8 cellular contexts compared by ENCODE assay signal in the genomic region with DNA sequence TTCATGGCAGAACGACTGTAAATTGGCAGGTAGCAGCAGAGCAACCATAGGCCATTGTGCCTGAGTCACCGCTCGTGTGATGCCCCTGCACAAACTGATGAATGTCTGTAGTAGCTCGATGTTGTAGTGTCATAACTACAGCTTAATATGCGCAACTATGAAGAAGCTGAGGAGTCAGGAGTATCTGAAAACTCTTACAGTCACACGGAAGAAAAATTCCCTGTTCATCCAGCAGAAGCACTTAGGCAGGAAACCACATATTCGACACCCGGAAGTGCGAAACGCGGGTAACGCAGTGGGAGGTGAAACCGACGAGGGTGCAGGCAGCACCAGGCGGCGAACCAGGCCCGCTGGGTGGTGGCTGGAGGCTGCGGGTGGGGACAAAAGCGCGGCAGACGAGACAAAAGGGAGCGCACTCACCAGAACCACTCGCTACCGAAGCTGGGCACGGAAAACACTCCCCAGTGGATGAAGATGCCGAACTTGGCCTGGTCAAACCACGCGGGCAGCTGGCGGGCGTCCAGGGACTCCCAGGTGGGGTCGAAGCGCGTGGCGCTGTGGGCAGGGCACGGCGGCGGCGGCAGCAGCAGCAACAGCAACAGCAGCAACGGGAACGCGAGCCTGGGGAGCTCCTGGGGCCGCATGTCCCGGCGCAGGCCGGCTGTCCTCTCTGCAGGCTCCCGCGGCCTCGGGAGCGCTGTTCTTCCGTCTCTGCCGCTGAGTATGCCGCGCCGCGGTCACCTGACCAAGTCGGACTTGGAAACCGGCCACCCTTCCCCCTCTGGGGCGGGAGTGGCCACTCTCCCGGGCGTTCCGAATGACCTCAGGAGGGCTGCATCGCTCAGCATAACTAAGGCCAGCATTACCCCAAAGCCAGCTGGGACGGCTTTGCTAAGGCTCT. TPM values are rescaled to one million over a fixed set of nuclear protein-coding genes. Genes with fewer than 3 reads are reported as not detected.
DNase-seq lines count a peak whose midpoint lies in the region; ATAC-seq and TF ChIP-seq lines count a peak whose summit lies in the region.

A gene with protein sequence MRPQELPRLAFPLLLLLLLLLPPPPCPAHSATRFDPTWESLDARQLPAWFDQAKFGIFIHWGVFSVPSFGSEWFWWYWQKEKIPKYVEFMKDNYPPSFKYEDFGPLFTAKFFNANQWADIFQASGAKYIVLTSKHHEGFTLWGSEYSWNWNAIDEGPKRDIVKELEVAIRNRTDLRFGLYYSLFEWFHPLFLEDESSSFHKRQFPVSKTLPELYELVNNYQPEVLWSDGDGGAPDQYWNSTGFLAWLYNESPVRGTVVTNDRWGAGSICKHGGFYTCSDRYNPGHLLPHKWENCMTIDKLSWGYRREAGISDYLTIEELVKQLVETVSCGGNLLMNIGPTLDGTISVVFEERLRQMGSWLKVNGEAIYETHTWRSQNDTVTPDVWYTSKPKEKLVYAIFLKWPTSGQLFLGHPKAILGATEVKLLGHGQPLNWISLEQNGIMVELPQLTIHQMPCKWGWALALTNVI (minus strand): TSS at position 730 of the 901 bp plus-strand sequence. CDS start 86 bp downstream, at position 644.

- ATAC-seq in GM19463 (IDR thresholded peaks at IDR 0.05; ENCODE audit: unreplicated experiment) = peak; percentile 44
- ATAC-seq in activated naive CD8-positive, alpha-beta T cell treated with anti-CD3 and anti-CD28 coated beads, Interleukin-2, amount 10 ng/mL, durations not matched to agents 7 days and 5 days (ENCODE audit: low read depth) = peak; percentile 78

- H3K27ac Mint-ChIP-seq in activated naive CD8-positive, alpha-beta T cell treated with anti-CD3 and anti-CD28 coated beads, Interleukin-2, amount 10 ng/mL, durations not matched to agents 7 days and 5 days = peak within 1 kb of the TSS; percentile 97

- H3K27me3 Mint-ChIP-seq in activated naive CD8-positive, alpha-beta T cell treated with anti-CD3 and anti-CD28 coated beads, Interleukin-2, amount 10 ng/mL, durations not matched to agents 7 days and 5 days = peaks cover 2% of the 10 kb centered on the region

- peaks cover 49% of the 10 kb centered on the region for H3K79me2 ChIP-seq in osteoblast (ENCODE audit: insufficient read depth, low read length)

- H3K4me3 ChIP-seq in osteoblast (ENCODE audit: insufficient read depth, low read length) = peak within 1 kb of the TSS; percentile 85

- peak within 1 kb of the TSS; percentile 87 for H3K4me2 ChIP-seq in osteoblast (ENCODE audit: insufficient read depth, low read length)

- intact Hi-C loops in head of caudate nucleus (cut with DNase I) = no loop called here

- POLR2A ChIA-PET in activated naive CD8-positive, alpha-beta T cell treated with anti-CD3 and anti-CD28 coated beads, Interleukin-2, amount 10 ng/mL, durations not matched to agents 7 days and 5 days (lab: Charles Lee) = interaction anchor here (0.6 to 2.0 kb wide), 4 partner anchors 19 to 332 kb away, joined by 4 to 17 read pairs (median 4); a partner anchor contains a TSS

- H3K9me3 ChIP-seq in osteoblast (ENCODE audit: low read depth, low read length) = no peaks in the 10 kb centered on the region

- H3K9me3 Mint-ChIP-seq in activated naive CD8-positive, alpha-beta T cell treated with anti-CD3 and anti-CD28 coated beads, Interleukin-2, amount 10 ng/mL, durations not matched to agents 7 days and 5 days = no peaks in the 10 kb centered on the region

- H3K4me3 Mint-ChIP-seq in activated naive CD8-positive, alpha-beta T cell treated with anti-CD3 and anti-CD28 coated beads, Interleukin-2, amount 10 ng/mL, durations not matched to agents 7 days and 5 days = peak within 1 kb of the TSS; percentile 93

- H3K27ac ChIP-seq in osteoblast (ENCODE audit: low read depth, low read length) (peak within 1 kb of the TSS; percentile 83), temporal lobe (ENCODE audit: low read depth, low read length) (peak within 1 kb of the TSS; percentile 67)

- no peak for TF ChIP-seq CTCF in osteoblast (IDR thresholded peaks at IDR 0.05; ENCODE audit: extremely low read depth, low read depth, low read length)

- H3K4me1 Mint-ChIP-seq in activated naive CD8-positive, alpha-beta T cell treated with anti-CD3 and anti-CD28 coated beads, Interleukin-2, amount 10 ng/mL, durations not matched to agents 7 days and 5 days = peaks cover 21% of the 10 kb centered on the region

- peaks cover 16% of the 10 kb centered on the region for H3K4me1 ChIP-seq in osteoblast (ENCODE audit: insufficient read depth, low read length)

- no peaks in the 10 kb centered on the region for H4K20me1 ChIP-seq in osteoblast (ENCODE audit: insufficient read depth, low read length)

- DNase-seq in COLO668 (lab: John Stamatoyannopoulos, UW; ENCODE audit: unreplicated experiment) (peak; percentile 85), HT-29 (ENCODE audit: low spot score) (peak; percentile 86), SW 1271 (lab: John Stamatoyannopoulos, UW) (peak; percentile 58 to 70), head of caudate nucleus (peak; percentile 76 to 95 (median 89)), osteoblast (ENCODE audit: insufficient read length, low spot score, missing footprints) (peak; percentile 91)
- DNase-seq in activated naive CD8-positive, alpha-beta T cell treated with anti-CD3 and anti-CD28 coated beads, Interleukin-2, amount 10 ng/mL, durations not matched to agents 7 days and 5 days = peak; percentile 71

- peak within 1 kb of the TSS; percentile 93 for H2AFZ ChIP-seq in osteoblast (ENCODE audit: low read length)

- peaks cover 3% of the 10 kb centered on the region for H3K27me3 ChIP-seq in osteoblast (ENCODE audit: insufficient read depth, low read length)

- H3K36me3 Mint-ChIP-seq in activated naive CD8-positive, alpha-beta T cell treated with anti-CD3 and anti-CD28 coated beads, Interleukin-2, amount 10 ng/mL, durations not matched to agents 7 days and 5 days = peaks cover 13% of the 10 kb centered on the region

- H3K36me3 ChIP-seq in osteoblast (ENCODE audit: insufficient read depth, low read length) = peaks cover 4% of the 10 kb centered on the region

RNA-seq across cellular contexts. Expression of the gene that starts here (rescaled TPM):
- total RNA-seq in HT-29 (2014; rRNA removed; shearing (Covaris generic)) = 44.7 and 53.8 TPM in 2 replicates
- total RNA-seq in activated naive CD8-positive, alpha-beta T cell treated with anti-CD3 and anti-CD28 coated beads, Interleukin-2, amount 10 ng/mL, durations not matched to agents 7 days and 5 days = 10 to 100 TPM; 12.1 to 13.4 TPM
- total RNA-seq in osteoblast (64.8 and 70.7 TPM in 2 replicates), temporal lobe (9.1 TPM)

Comparison
In these comparisons a context has a peak if more than half of its experiments do, and no peak if none do; other contexts are left out.
1. Peak in every context shown above with its lines: DNase-seq, ATAC-seq, H3K4me3 ChIP-seq and H3K27ac ChIP-seq.